In genomic region chr1:93676424-93676823, GRCh38 we compare ENCODE assay signal across 19 cellular contexts. TPM values are rescaled to one million over a fixed set of nuclear protein-coding genes. Genes with fewer than 3 reads are reported as not detected.
A peak's percentile ranks its signal among the peaks of the same experiment; 100 is the strongest.
DNase-seq lines count a peak whose midpoint lies in the region; FAIRE-seq and TF ChIP-seq lines count a peak whose summit lies in the region.
"Had no signal": no experiment of that assay in that cellular context is flagged by ENCODE, and none has a peak within 500 bp of the region (broad histone marks: within the 10 kb centered on the region; RNA-seq: fewer than 3 reads in every experiment).

No MANE protein-coding gene starts in this region.

- TF ChIP-seq CTCF in AG10803 (conservative IDR thresholded peaks at IDR 0.05; ENCODE audit: low read length), result no peak
- no peak for TF ChIP-seq CTCF in ascending aorta (IDR thresholded peaks at IDR 0.05)
- TF ChIP-seq CTCF in fibroblast of pulmonary artery (IDR thresholded peaks at IDR 0.05; ENCODE audit: low read length, missing control alignments), result no peak

- H3K27ac ChIP-seq in ascending aorta, result peak overlapping the region; percentile 54 to 67
- H3K27ac ChIP-seq: brain microvascular endothelial cell, neutrophil had no signal

- no peaks in the 10 kb centered on the region for H3K36me3 ChIP-seq in ascending aorta
- H3K36me3 ChIP-seq: neutrophil had no signal

- no peaks in the 10 kb centered on the region for H3K27me3 ChIP-seq in ascending aorta
- H3K27me3 ChIP-seq: brain microvascular endothelial cell had no signal

- FAIRE-seq in urothelium cell line (lab: Jason Lieb, UNC), result no peak
- FAIRE-seq: H54, HTR-8/SVneo had no signal

- H3K9me3 ChIP-seq in ascending aorta, result no peaks in the 10 kb centered on the region
- H3K9me3 ChIP-seq: neutrophil had no signal

- peaks cover 17 to 48% of the 10 kb centered on the region in 2 donors for H3K4me1 ChIP-seq in ascending aorta

- DNase-seq in AG10803 (ENCODE audit: low read depth), result peak; percentile 34
- peak in 1 of 2 donors; percentile 63 for DNase-seq in ascending aorta (ENCODE audit: low spot score in 2 of 2)
- DNase-seq in fibroblast of pulmonary artery (ENCODE audit: low read depth), result peak; percentile 94
- DNase-seq in lung microvascular endothelial cell (ENCODE audit: low read depth in 2 of 2), result peak; percentile 73 to 81
- no peak for DNase-seq in activated CD8-positive, alpha-beta memory T cell treated with anti-CD3 and anti-CD28 coated beads for 24 hours
- DNase-seq in COLO829 (ENCODE audit: low spot score), result no peak
- DNase-seq in urothelium cell line (ENCODE audit: low spot score), result no peak
- DNase-seq in AG08396 (ENCODE audit: low spot score), result no peak
- DNase-seq: activated naive CD4-positive, alpha-beta T cell treated with Interleukin-2 at 50 U/mL for 16 hours; brain microvascular endothelial cell; CD8-positive, alpha-beta memory T cell; foreskin melanocyte; NCI-H1930; NCI-H524 treated with DMSO at 0.1 percent for 48 hours; stimulated activated naive CD4-positive, alpha-beta T cell; T-helper 1 cell had no signal

- intact Hi-C loops in ascending aorta (cut with DNase I), result no loop called here

- H3K4me3 ChIP-seq in AG10803 (ENCODE audit: low read length), result no peak overlapping the region
- no peak overlapping the region for H3K4me3 ChIP-seq in ascending aorta
- H3K4me3 ChIP-seq in fibroblast of pulmonary artery (replicated peaks; ENCODE audit: low read depth, low read length), result no peak overlapping the region

RNA-seq across cellular contexts. Expression of gene BCAR3, which starts 5.2 kb away (rescaled TPM):
- total RNA-seq in ascending aorta, result 41.0 TPM
- total RNA-seq in lung microvascular endothelial cell, result 24.6 and 34.1 TPM in 2 replicates

Comparison
In these comparisons a context has a peak if more than half of its experiments do, and no peak if none do; other contexts are left out.
1. DNase-seq: peak in AG10803 (single experiment), fibroblast of pulmonary artery (single experiment) and lung microvascular endothelial cell (2 of 2); none in activated CD8-positive, alpha-beta memory T cell treated with anti-CD3 and anti-CD28 coated beads for 24 hours (single experiment), COLO829 (single experiment), urothelium cell line (single experiment) and AG08396 (single experiment).